16 cellular contexts compared by ENCODE assay signal in the genomic region with DNA sequence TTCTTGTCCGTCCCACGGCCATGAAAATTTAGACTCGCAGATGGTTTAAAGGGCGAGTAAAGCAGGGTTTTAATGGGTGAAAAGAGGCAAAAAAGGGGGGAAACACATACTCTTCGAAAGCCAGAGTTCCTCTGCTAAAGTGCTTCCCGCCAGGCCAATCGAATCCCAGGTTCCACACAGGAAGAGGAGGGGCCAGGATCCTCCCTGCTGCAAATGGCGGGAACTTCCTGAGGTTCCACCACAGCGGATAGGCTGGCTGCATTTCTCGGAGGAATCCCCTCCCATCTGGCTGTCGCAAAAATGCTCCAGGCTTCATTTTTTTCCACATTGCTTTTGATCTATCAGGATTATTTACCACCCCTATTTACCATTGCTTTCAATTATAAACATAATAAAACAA.
"Had no signal": no experiment of that assay in that cellular context is flagged by ENCODE, and none has a peak within 500 bp of the region (broad histone marks: within the 10 kb centered on the region; RNA-seq: fewer than 3 reads in every experiment).

No MANE protein-coding gene starts in this region.

- H3K9me3 ChIP-seq: adrenal gland, breast epithelium, left ventricle myocardium inferior, prostate gland, right atrium auricular region, tibial artery had no signal

- ATAC-seq: activated naive CD4-positive, alpha-beta T cell treated with anti-CD3 and anti-CD28 coated beads, Interleukin-2, amount 50 U/mL, for 72 hours had no signal

- H3K4me1 ChIP-seq: adrenal gland, breast epithelium, left ventricle myocardium inferior, prostate gland, right atrium auricular region, tibial artery had no signal

- H3K27ac ChIP-seq: adrenal gland, breast epithelium, coronary artery, left ventricle myocardium inferior, prostate gland, right atrium auricular region, tibial artery had no signal

- H3K36me3 ChIP-seq: adrenal gland, breast epithelium, left ventricle myocardium inferior, prostate gland, right atrium auricular region, tibial artery had no signal

- H3K4me3 ChIP-seq: adrenal gland, breast epithelium, coronary artery, left ventricle myocardium inferior, prostate gland, right atrium auricular region, tibial artery had no signal

- DNase-seq: activated CD4-positive, alpha-beta T cell treated with anti-CD3 and anti-CD28 coated beads, Interleukin-2, amount 50 U/mL, for 4 hours; activated gamma-delta T cell treated with Interleukin-2 at 50 U/mL for 16 hours; adrenal gland; head of caudate nucleus; left ventricle myocardium inferior; naive B cell; stimulated activated CD4-positive, alpha-beta T cell treated with anti-CD3 and anti-CD28 coated beads, Interleukin-12 subunit alpha, Interleukin-12 subunit beta, amount 100 ng/mL, for 4 hours; stimulated activated CD4-positive, alpha-beta T cell treated with anti-CD3 and anti-CD28 coated beads, Interleukin-1b, Interleukin-23, amount 100 ng/mL, for 48 hours; stimulated activated CD8-positive, alpha-beta memory T cell treated with anti-CD3 and anti-CD28 coated beads, Interleukin-4, amount 100 ng/mL, for 48 hours; stimulated activated naive CD4-positive, alpha-beta T cell; tibial artery had no signal
